20 cellular contexts compared by ENCODE assay signal in genomic region chr5:104947061-104947460, GRCh38.
DNase-seq lines count a peak whose midpoint lies in the region; ATAC-seq and TF ChIP-seq lines count a peak whose summit lies in the region.
"Had no signal": no experiment of that assay in that cellular context is flagged by ENCODE, and none has a peak within 500 bp of the region (broad histone marks: within the 10 kb centered on the region; RNA-seq: fewer than 3 reads in every experiment).

No MANE protein-coding gene starts in this region.

- no peaks in the 10 kb centered on the region for H4K20me1 ChIP-seq in hepatocyte (ENCODE audit: insufficient read depth, poor library complexity, severe bottlenecking)
- H4K20me1 ChIP-seq: BLaER1 had no signal

- no peaks in the 10 kb centered on the region for H3K36me3 Mint-ChIP-seq in stimulated activated effector memory CD8-positive, alpha-beta T cell treated with anti-CD3 and anti-CD28 coated beads, Interleukin-12 subunit alpha, Interleukin-12 subunit beta, amount 100 ng/mL, for 72 hours
- H3K36me3 Mint-ChIP-seq: CD14-positive monocyte; CD4-positive, alpha-beta memory T cell; CD4-positive, CD25-positive, alpha-beta regulatory T cell; CD8-positive, alpha-beta memory T cell had no signal

- no peak for TF ChIP-seq POLR2A in esophagus muscularis mucosa (IDR thresholded peaks at IDR 0.05; ENCODE audit: low read depth)

- no peak for TF ChIP-seq EP300 in esophagus muscularis mucosa (IDR thresholded peaks at IDR 0.05)

- H3K79me2 ChIP-seq in hepatocyte: no peaks in the 10 kb centered on the region

- no peaks in the 10 kb centered on the region for H3K4me1 Mint-ChIP-seq in stimulated activated effector memory CD8-positive, alpha-beta T cell treated with anti-CD3 and anti-CD28 coated beads, Interleukin-12 subunit alpha, Interleukin-12 subunit beta, amount 100 ng/mL, for 72 hours
- H3K4me1 Mint-ChIP-seq: CD14-positive monocyte; CD4-positive, alpha-beta memory T cell; CD4-positive, CD25-positive, alpha-beta regulatory T cell; CD8-positive, alpha-beta memory T cell had no signal

- H3K27ac ChIP-seq in hepatocyte (no peak overlapping the region), esophagus muscularis mucosa (replicated peaks in 1 of 4) (no peak overlapping the region)
- H3K27ac ChIP-seq: BLaER1 had no signal

- no peaks in the 10 kb centered on the region for H3K4me1 ChIP-seq in hepatocyte (ENCODE audit: insufficient read depth)
- no peaks in the 10 kb centered on the region for H3K4me1 ChIP-seq in esophagus muscularis mucosa

- DNase-seq in NCI-H226: peak; percentile 51
- DNase-seq in hepatocyte (ENCODE audit: low spot score): peak; percentile 48
- DNase-seq in esophagus muscularis mucosa (ENCODE audit: extremely low spot score): no peak
- no peak for DNase-seq in DMS79 (lab: John Stamatoyannopoulos, UW)
- no peak for DNase-seq in stimulated activated effector memory CD8-positive, alpha-beta T cell treated with anti-CD3 and anti-CD28 coated beads, Interleukin-12 subunit alpha, Interleukin-12 subunit beta, amount 100 ng/mL, for 72 hours (ENCODE audit: low spot score in 2 of 2)
- DNase-seq: 8988T; ACHN; BE2C; C1 segment of cervical spinal cord; Calu3; CD4-positive, alpha-beta memory T cell; CD4-positive, CD25-positive, alpha-beta regulatory T cell; CD8-positive, alpha-beta memory T cell; COR-L47; DND-41; EL; GDM1 had no signal

- no peak for ATAC-seq in stimulated activated effector memory CD8-positive, alpha-beta T cell treated with anti-CD3 and anti-CD28 coated beads, Interleukin-12 subunit alpha, Interleukin-12 subunit beta, amount 100 ng/mL, for 72 hours
- ATAC-seq: GM12878 had no signal

- H2AFZ ChIP-seq in hepatocyte: no peak overlapping the region

- H3K4me3 ChIP-seq in hepatocyte (no peak overlapping the region), esophagus muscularis mucosa (no peak overlapping the region)
- H3K4me3 ChIP-seq: BLaER1, GM12878 had no signal

- TF ChIP-seq CTCF in hepatocyte (IDR thresholded peaks at IDR 0.05; ENCODE audit: poor library complexity): no peak
- TF ChIP-seq CTCF in esophagus muscularis mucosa (IDR thresholded peaks at IDR 0.05): no peak

- H3K27ac Mint-ChIP-seq in stimulated activated effector memory CD8-positive, alpha-beta T cell treated with anti-CD3 and anti-CD28 coated beads, Interleukin-12 subunit alpha, Interleukin-12 subunit beta, amount 100 ng/mL, for 72 hours: no peak overlapping the region
- H3K27ac Mint-ChIP-seq: CD14-positive monocyte; CD4-positive, alpha-beta memory T cell; CD4-positive, CD25-positive, alpha-beta regulatory T cell; CD8-positive, alpha-beta memory T cell had no signal

- H3K9me3 ChIP-seq in hepatocyte (ENCODE audit: low read depth) (no peaks in the 10 kb centered on the region), esophagus muscularis mucosa (no peaks in the 10 kb centered on the region)
- H3K9me3 ChIP-seq: BE2C, BLaER1 had no signal

- peaks cover 34% of the 10 kb centered on the region for H3K9me3 Mint-ChIP-seq in stimulated activated effector memory CD8-positive, alpha-beta T cell treated with anti-CD3 and anti-CD28 coated beads, Interleukin-12 subunit alpha, Interleukin-12 subunit beta, amount 100 ng/mL, for 72 hours

- H3K27me3 ChIP-seq in hepatocyte (no peaks in the 10 kb centered on the region), esophagus muscularis mucosa (no peaks in the 10 kb centered on the region)
- H3K27me3 ChIP-seq: BE2C, BLaER1 had no signal

- no peak overlapping the region for H3K4me3 Mint-ChIP-seq in stimulated activated effector memory CD8-positive, alpha-beta T cell treated with anti-CD3 and anti-CD28 coated beads, Interleukin-12 subunit alpha, Interleukin-12 subunit beta, amount 100 ng/mL, for 72 hours
- H3K4me3 Mint-ChIP-seq: CD14-positive monocyte; CD4-positive, alpha-beta memory T cell; CD4-positive, CD25-positive, alpha-beta regulatory T cell; CD8-positive, alpha-beta memory T cell had no signal

- intact Hi-C loops in esophagus muscularis mucosa (cut with DNase I): no loop called here

- H3K4me2 ChIP-seq in hepatocyte: no peak overlapping the region
- H3K4me2 ChIP-seq: BLaER1 had no signal

- 68% methylated on average over 1 of the region's 1 CpG for WGBS in hepatocyte (ENCODE audit: low lambda C conversion rate, missing lambda C conversion rate)
- WGBS in esophagus muscularis mucosa: 100% methylated on average over 1 of the region's 1 CpG

- H3K36me3 ChIP-seq in hepatocyte (replicated peaks; ENCODE audit: insufficient read depth, low read depth): no peaks in the 10 kb centered on the region
- no peaks in the 10 kb centered on the region for H3K36me3 ChIP-seq in esophagus muscularis mucosa
- H3K36me3 ChIP-seq: BE2C, BLaER1 had no signal

- H3K9me2 ChIP-seq in hepatocyte (replicated peaks; ENCODE audit: insufficient read depth): no peaks in the 10 kb centered on the region

Comparison
In these comparisons a context has a peak if more than half of its experiments do, and no peak if none do; other contexts are left out.
1. DNase-seq: peak in NCI-H226 (single experiment) and hepatocyte (single experiment); none in esophagus muscularis mucosa (single experiment), DMS79 (single experiment) and stimulated activated effector memory CD8-positive, alpha-beta T cell treated with anti-CD3 and anti-CD28 coated beads, Interleukin-12 subunit alpha, Interleukin-12 subunit beta, amount 100 ng/mL, for 72 hours (0 of 2).